ENCODE assay signal across 17 cellular contexts in the genomic region with DNA sequence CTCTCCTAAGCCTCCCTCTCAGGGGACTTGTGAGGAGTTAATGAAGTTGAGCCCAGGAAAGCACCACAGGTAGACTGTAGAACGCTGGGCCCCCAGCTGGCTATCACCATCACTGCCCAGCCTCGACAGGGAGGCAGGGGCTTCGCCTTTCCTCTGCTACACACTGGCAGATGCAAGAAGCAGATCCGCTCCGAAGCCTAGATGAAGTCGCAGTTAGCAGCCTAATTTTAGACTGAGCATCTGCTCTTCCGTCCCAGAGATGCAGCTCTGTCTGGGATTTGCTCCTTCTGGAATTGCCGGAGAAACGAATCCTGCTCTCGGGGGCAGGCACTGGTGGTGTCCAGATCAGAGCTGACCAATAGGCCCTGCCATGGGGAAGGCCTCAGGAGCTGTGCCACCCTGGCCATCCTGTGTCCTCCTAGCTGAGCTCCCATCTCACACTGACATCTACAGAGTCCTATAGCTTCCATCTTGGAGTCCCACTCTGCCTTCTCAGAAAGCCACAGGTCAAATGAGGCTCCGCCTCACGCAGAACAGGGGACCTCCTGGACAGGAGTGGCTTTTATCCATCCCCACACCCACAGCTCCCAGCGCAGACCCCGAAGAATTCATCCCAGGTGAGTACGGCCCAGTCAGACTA.
A peak's percentile ranks its signal among the peaks of the same experiment; 100 is the strongest.
DNase-seq lines count a peak whose midpoint lies in the region; ATAC-seq and TF ChIP-seq lines count a peak whose summit lies in the region.
"Had no signal": no experiment of that assay in that cellular context is flagged by ENCODE, and none has a peak within 500 bp of the region (broad histone marks: within the 10 kb centered on the region; RNA-seq: fewer than 3 reads in every experiment).

No MANE protein-coding gene starts in this region.

- BruUV-seq in mammary epithelial cell (replicated peaks; lab: Mats Ljungman, UMichigan), result no TSS peak

- H3K4me1 Mint-ChIP-seq in HFFc6 (ENCODE audit: low read depth), result peaks cover 84% of the 10 kb centered on the region
- peaks cover 65 to 73% of the 10 kb centered on the region in 2 donors for H3K4me1 Mint-ChIP-seq in natural killer cell

- intact Hi-C loops in mammary epithelial cell (cut with micrococcal nuclease) (no loop called here), natural killer cell (cut with micrococcal nuclease) (no loop called here), colonic mucosa (cut with DNase I) (no loop called here)

- H3K27ac Mint-ChIP-seq in HFFc6 (peak overlapping the region; percentile 90), natural killer cell (peak overlapping the region; percentile 6 to 85)
- H3K27ac Mint-ChIP-seq: nephron progenitor cell had no signal

- in situ Hi-C loops in mammary epithelial cell (cut with MboI; ENCODE audit: low sequenced_read_pairs in 2 of 2), result loop anchor here in 1 of 2 donors (25.0 kb wide), 1 partner anchor 116 kb away; no protein-coding TSS in a partner anchor

- 97% methylated on average over 12 of the region's 15 CpGs for WGBS in mammary epithelial cell (ENCODE audit: low coverage, missing lambda C conversion rate)

- no peaks in the 10 kb centered on the region for H3K36me3 Mint-ChIP-seq in HFFc6 (ENCODE audit: low read depth)
- H3K36me3 Mint-ChIP-seq in natural killer cell, result no peaks in the 10 kb centered on the region

- H3K4me2 ChIP-seq in mammary epithelial cell (ENCODE audit: insufficient read depth, low read depth, low read length), result no peak overlapping the region

- H3K9me3 ChIP-seq in mammary epithelial cell (replicated peaks; ENCODE audit: insufficient read depth, low read length), result no peaks in the 10 kb centered on the region
- H3K9me3 ChIP-seq in colonic mucosa, result no peaks in the 10 kb centered on the region
- H3K9me3 ChIP-seq: testis had no signal

- H3K9me3 Mint-ChIP-seq in HFFc6, result no peaks in the 10 kb centered on the region
- H3K9me3 Mint-ChIP-seq in natural killer cell, result no peaks in the 10 kb centered on the region
- H3K9me3 Mint-ChIP-seq: nephron progenitor cell had no signal

- H3K4me3 Mint-ChIP-seq in HFFc6 (no peak overlapping the region), natural killer cell (no peak overlapping the region)
- H3K4me3 Mint-ChIP-seq: nephron progenitor cell had no signal

- peak overlapping the region; percentile 40 for H3K27ac ChIP-seq in mammary epithelial cell (ENCODE audit: insufficient read depth, low read depth, low read length)
- H3K27ac ChIP-seq in colonic mucosa, result no peak overlapping the region
- H3K27ac ChIP-seq: testis had no signal

- H3K79me2 ChIP-seq in mammary epithelial cell (ENCODE audit: insufficient read depth, low read length), result no peaks in the 10 kb centered on the region

- ATAC-seq in natural killer cell (no peak), HG02798 (IDR thresholded peaks at IDR 0.05; ENCODE audit: poor library complexity, unreplicated experiment) (no peak), GM21367 (IDR thresholded peaks at IDR 0.05; ENCODE audit: unreplicated experiment) (no peak)
- ATAC-seq: sciatic nerve had no signal

- peak; percentile 27 for DNase-seq in NCI-H1694 treated with DMSO at 0.1 percent for 48 hours (lab: John Stamatoyannopoulos, UW)
- no peak for DNase-seq in NCI-H1694 (lab: John Stamatoyannopoulos, UW)
- no peak for DNase-seq in HFFc6
- no peak for DNase-seq in mammary epithelial cell
- DNase-seq in natural killer cell, result no peak
- no peak for DNase-seq in colonic mucosa
- DNase-seq: 8988T; activated CD8-positive, alpha-beta memory T cell treated with anti-CD3 and anti-CD28 coated beads, Interleukin-2, amount 50 U/mL, for 4 hours; islet precursor cell; NCI-H1417 treated with DMSO at 0.1 percent for 48 hours; NCI-H510A; nephron progenitor cell; RPMI8226; testis had no signal

- H3K27me3 Mint-ChIP-seq in HFFc6 (ENCODE audit: insufficient read depth), result peaks cover 3% of the 10 kb centered on the region
- H3K27me3 Mint-ChIP-seq in natural killer cell (ENCODE audit: low read depth in 2 of 2), result no peaks in the 10 kb centered on the region

- no peak overlapping the region for H3K9ac ChIP-seq in mammary epithelial cell (ENCODE audit: insufficient read depth, low read length)
- H3K9ac ChIP-seq in colonic mucosa (ENCODE audit: low read depth in 2 of 2, low read length in 2 of 2), result no peak overlapping the region

- H3K36me3 ChIP-seq in mammary epithelial cell (ENCODE audit: insufficient read depth, low read length) (no peaks in the 10 kb centered on the region), colonic mucosa (no peaks in the 10 kb centered on the region)

- CTCF ChIA-PET in mammary epithelial cell (lab: Charles Lee; ENCODE audit: low non-redundant PET), result no interaction called here

- dilution Hi-C loops in mammary epithelial cell (cut with HindIII; ENCODE audit: low sequenced_read_pairs), result no loop called here

- no peak overlapping the region for H2AFZ ChIP-seq in mammary epithelial cell (ENCODE audit: low read depth, low read length)

- no peaks in the 10 kb centered on the region for H4K20me1 ChIP-seq in mammary epithelial cell (ENCODE audit: insufficient read depth, low read length)

- peaks cover 52% of the 10 kb centered on the region for H3K4me1 ChIP-seq in mammary epithelial cell (ENCODE audit: insufficient read depth, low read length)
- no peaks in the 10 kb centered on the region for H3K4me1 ChIP-seq in colonic mucosa
- H3K4me1 ChIP-seq: testis had no signal

- no peak for TF ChIP-seq CTCF in HFFc6 (IDR thresholded peaks at IDR 0.05)
- no peak for TF ChIP-seq CTCF in mammary epithelial cell (conservative IDR thresholded peaks at IDR 0.05 in 1 of 2, IDR thresholded peaks at IDR 0.05 in 1 of 2; ENCODE audit: extremely low read depth in 1 of 2, insufficient read depth in 1 of 2, low read depth in 1 of 2, low read length in 2 of 2)
- TF ChIP-seq CTCF in natural killer cell (IDR thresholded peaks at IDR 0.05), result no peak
- TF ChIP-seq CTCF in colonic mucosa (IDR thresholded peaks at IDR 0.05), result no peak

- H3K4me3 ChIP-seq in mammary epithelial cell (replicated peaks in 1 of 3; ENCODE audit: insufficient read depth in 1 of 3, low read depth in 2 of 3, low read length in 3 of 3) (no peak overlapping the region), colonic mucosa (no peak overlapping the region)
- H3K4me3 ChIP-seq: testis had no signal

- H3K27me3 ChIP-seq in mammary epithelial cell (ENCODE audit: insufficient read depth, low read length) (no peaks in the 10 kb centered on the region), colonic mucosa (no peaks in the 10 kb centered on the region)
- H3K27me3 ChIP-seq: testis had no signal
